Comparison of ENCODE assay signal across 27 cellular contexts in the genomic region with DNA sequence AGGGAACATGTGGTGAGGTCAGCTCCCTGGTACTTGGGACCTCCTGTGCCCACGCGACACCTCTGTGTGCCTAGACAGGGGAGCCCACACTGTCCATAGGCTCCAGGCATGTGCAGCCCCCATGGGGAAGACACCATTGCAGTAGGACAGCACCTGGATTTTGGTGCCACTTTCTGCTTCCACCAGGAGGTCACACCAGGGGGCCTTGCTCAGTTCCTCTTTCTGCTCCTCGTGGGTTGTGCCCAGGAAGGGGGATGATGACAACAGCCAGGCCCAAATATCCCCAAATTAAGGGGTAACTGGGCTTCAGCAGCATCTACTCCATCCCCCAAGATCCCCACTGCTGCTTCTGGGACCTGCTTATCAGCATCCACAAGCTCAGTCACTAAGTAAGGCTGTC.
DNase-seq lines count a peak whose midpoint lies in the region; ATAC-seq, FAIRE-seq and TF ChIP-seq lines count a peak whose summit lies in the region.
"Had no signal": no experiment of that assay in that cellular context is flagged by ENCODE, and none has a peak within 500 bp of the region (broad histone marks: within the 10 kb centered on the region; RNA-seq: fewer than 3 reads in every experiment).

No MANE protein-coding gene starts in this region.

- ATAC-seq in K562: no peak
- ATAC-seq in activated CD8-positive, alpha-beta memory T cell treated with anti-CD3 and anti-CD28 coated beads, Interleukin-2, amount 10 ng/mL, durations not matched to agents 7 days and 5 days: no peak

- H2BK15ac ChIP-seq in neuronal stem cell (ENCODE audit: low read length): no peak overlapping the region

- H3K14ac ChIP-seq in neuronal stem cell (ENCODE audit: low read length): no peak overlapping the region

- H3K27me3 ChIP-seq in K562 (ENCODE audit: control insufficient read depth in 2 of 2, insufficient read depth in 2 of 2, low read length in 2 of 2): peaks cover 0 to 20% of the 10 kb centered on the region in 2 experiments; a peak in 2 of 5 replicates
- H3K27me3 ChIP-seq in neuronal stem cell (ENCODE audit: control insufficient read depth in 3 of 3, insufficient read depth in 3 of 3, low read depth in 1 of 3, low read length in 3 of 3): no peaks in the 10 kb centered on the region
- H3K27me3 ChIP-seq: BE2C, BLaER1 had no signal

- H3K4me1 ChIP-seq in OCI-LY7 (ENCODE audit: insufficient read depth, low read length, poor library complexity, severe bottlenecking): peaks cover 50% of the 10 kb centered on the region
- no peaks in the 10 kb centered on the region for H3K4me1 ChIP-seq in K562 (replicated peaks in 1 of 2; ENCODE audit: control insufficient read depth in 2 of 2, insufficient read depth in 2 of 2, low read length in 2 of 2)
- peaks cover 0 to 23% of the 10 kb centered on the region in 2 donors for H3K4me1 ChIP-seq in neuronal stem cell (ENCODE audit: control insufficient read depth in 2 of 2, insufficient read depth in 1 of 2, low read depth in 1 of 2, low read length in 2 of 2)
- H3K4me1 ChIP-seq: BE2C had no signal

- no peak overlapping the region for H3K27ac Mint-ChIP-seq in activated T-cell treated with anti-CD3 and anti-CD28 coated beads, Interleukin-2, amount 50 U/mL, for 24 hours
- no peak overlapping the region for H3K27ac Mint-ChIP-seq in activated CD8-positive, alpha-beta memory T cell treated with anti-CD3 and anti-CD28 coated beads, Interleukin-2, amount 10 ng/mL, durations not matched to agents 7 days and 5 days
- H3K27ac Mint-ChIP-seq: CD14-positive monocyte; CD4-positive, alpha-beta memory T cell; CD4-positive, CD25-positive, alpha-beta regulatory T cell; CD8-positive, alpha-beta memory T cell had no signal

- no peak overlapping the region for H3K4me3 ChIP-seq in OCI-LY7 (ENCODE audit: low read depth, low read length, poor library complexity, severe bottlenecking)
- H3K4me3 ChIP-seq in K562: no peak overlapping the region
- H3K4me3 ChIP-seq in neuronal stem cell (ENCODE audit: low read length in 2 of 2): no peak overlapping the region
- H3K4me3 ChIP-seq: BLaER1 had no signal

- H2BK120ac ChIP-seq in neuronal stem cell (ENCODE audit: low read depth, low read length): no peak overlapping the region

- H4K20me1 ChIP-seq in OCI-LY7 (ENCODE audit: insufficient read depth, low read length) (no peaks in the 10 kb centered on the region), K562 (replicated peaks; ENCODE audit: control insufficient read depth, insufficient read depth, low read length) (no peaks in the 10 kb centered on the region)
- H4K20me1 ChIP-seq: BLaER1 had no signal

- H2AK5ac ChIP-seq in neuronal stem cell (ENCODE audit: low read depth, low read length): peak overlapping the region; percentile 30

- POLR2A ChIA-PET in OCI-LY7 (lab: Charles Lee): interaction anchor here (0.5 to 1.1 kb wide), 2 partner anchors 12 to 149 kb away, joined by 3 read pairs; no protein-coding TSS in a partner anchor
- POLR2A ChIA-PET in K562 (lab: Yijun Ruan, JAX): interaction anchor here (0.6 kb wide), 1 partner anchor 18 kb away, joined by 4 read pairs; no protein-coding TSS in a partner anchor

- H3K27ac ChIP-seq in OCI-LY7 (ENCODE audit: low read depth, low read length, poor library complexity, severe bottlenecking) (peak overlapping the region; percentile 1), K562 (ENCODE audit: extremely low read depth, low read depth, low read length) (no peak overlapping the region), neuronal stem cell (replicated peaks; ENCODE audit: low read length) (no peak overlapping the region)
- H3K27ac ChIP-seq: BLaER1 had no signal

- no peak overlapping the region for H3K4ac ChIP-seq in neuronal stem cell (ENCODE audit: low read length)

- no peak for TF ChIP-seq CTCF in OCI-LY7 (conservative IDR thresholded peaks at IDR 0.05; ENCODE audit: low read length)
- no peak for TF ChIP-seq CTCF in K562 (IDR thresholded peaks at IDR 0.05 in 2 of 3, conservative IDR thresholded peaks at IDR 0.05 in 1 of 3; ENCODE audit: insufficient read depth in 2 of 3, low read depth in 1 of 3, low read length in 3 of 3)

- BruUV-seq in OCI-LY7 (replicated peaks; lab: Mats Ljungman, UMichigan) (no TSS peak), K562 (replicated peaks; lab: Mats Ljungman, UMichigan) (no TSS peak)

- H4K8ac ChIP-seq in neuronal stem cell (ENCODE audit: low read depth, low read length): no peak overlapping the region

- TF ChIP-seq POLR2A in K562 (conservative IDR thresholded peaks at IDR 0.05): no peak

- H3K18ac ChIP-seq in neuronal stem cell (ENCODE audit: low read length): peak overlapping the region; percentile 46

- in situ Hi-C loops in K562 (cut with MboI): no loop called here

- no peaks in the 10 kb centered on the region for H3K79me2 ChIP-seq in OCI-LY7 (ENCODE audit: insufficient read depth, low read depth, low read length)
- H3K79me2 ChIP-seq in K562 (ENCODE audit: control insufficient read depth, insufficient read depth, low read length): no peaks in the 10 kb centered on the region

- no peaks in the 10 kb centered on the region for H3K9me2 ChIP-seq in OCI-LY7 (ENCODE audit: insufficient read depth, low read length)

- WGBS in K562 (ENCODE audit: insufficient coverage, low coverage, missing lambda C conversion rate): 0% methylated on average over 3 of the region's 3 CpGs
- WGBS in neuronal stem cell (ENCODE audit: extremely low coverage in 2 of 2, insufficient read length in 2 of 2, insufficient replicate concordance in 1 of 2), 2 donors: no CpG with 5 or more reads among the region's 3 CpGs

- no peak for FAIRE-seq in K562 (lab: Jason Lieb, UNC)
- FAIRE-seq: A204.1, GM12891, GM19239 had no signal

- no peaks in the 10 kb centered on the region for H3K9me1 ChIP-seq in K562 (ENCODE audit: control insufficient read depth, insufficient read depth, low read length)

- no peaks in the 10 kb centered on the region for H3K79me1 ChIP-seq in neuronal stem cell (ENCODE audit: low read depth, low read length)

- intact Hi-C loops in OCI-LY7 (cut with micrococcal nuclease; ENCODE audit: unreplicated experiment): no loop called here
- intact Hi-C loops in K562 (cut with micrococcal nuclease): no loop called here

- no peaks in the 10 kb centered on the region for H3K36me3 ChIP-seq in OCI-LY7 (ENCODE audit: insufficient read depth, low read length)
- H3K36me3 ChIP-seq in K562 (ENCODE audit: control insufficient read depth, insufficient read depth, low read length): no peaks in the 10 kb centered on the region
- no peaks in the 10 kb centered on the region for H3K36me3 ChIP-seq in neuronal stem cell (replicated peaks in 1 of 2; ENCODE audit: control insufficient read depth in 2 of 2, insufficient read depth in 2 of 2, low read length in 2 of 2)
- H3K36me3 ChIP-seq: BE2C, BLaER1 had no signal

- no peaks in the 10 kb centered on the region for H3K36me3 Mint-ChIP-seq in activated T-cell treated with anti-CD3 and anti-CD28 coated beads, Interleukin-2, amount 50 U/mL, for 24 hours (ENCODE audit: low read depth)
- no peaks in the 10 kb centered on the region for H3K36me3 Mint-ChIP-seq in activated CD8-positive, alpha-beta memory T cell treated with anti-CD3 and anti-CD28 coated beads, Interleukin-2, amount 10 ng/mL, durations not matched to agents 7 days and 5 days
- H3K36me3 Mint-ChIP-seq: CD14-positive monocyte; CD4-positive, alpha-beta memory T cell; CD4-positive, CD25-positive, alpha-beta regulatory T cell; CD8-positive, alpha-beta memory T cell had no signal

- peaks cover 3% of the 10 kb centered on the region for H3K27me3 Mint-ChIP-seq in activated T-cell treated with anti-CD3 and anti-CD28 coated beads, Interleukin-2, amount 50 U/mL, for 24 hours
- H3K27me3 Mint-ChIP-seq in activated CD8-positive, alpha-beta memory T cell treated with anti-CD3 and anti-CD28 coated beads, Interleukin-2, amount 10 ng/mL, durations not matched to agents 7 days and 5 days: no peaks in the 10 kb centered on the region

- H3K4me1 Mint-ChIP-seq in activated T-cell treated with anti-CD3 and anti-CD28 coated beads, Interleukin-2, amount 50 U/mL, for 24 hours (ENCODE audit: low read depth): no peaks in the 10 kb centered on the region
- no peaks in the 10 kb centered on the region for H3K4me1 Mint-ChIP-seq in activated CD8-positive, alpha-beta memory T cell treated with anti-CD3 and anti-CD28 coated beads, Interleukin-2, amount 10 ng/mL, durations not matched to agents 7 days and 5 days
- H3K4me1 Mint-ChIP-seq: CD14-positive monocyte; CD4-positive, alpha-beta memory T cell; CD4-positive, CD25-positive, alpha-beta regulatory T cell; CD8-positive, alpha-beta memory T cell had no signal

- CTCF ChIA-PET in OCI-LY7 (lab: Charles Lee; ENCODE audit: unreplicated experiment): no interaction called here
- CTCF ChIA-PET in K562 (lab: Yijun Ruan, JAX; ENCODE audit: low intra/inter-chr PET ratio): no interaction called here
- CTCF ChIA-PET in activated CD8-positive, alpha-beta memory T cell treated with anti-CD3 and anti-CD28 coated beads, Interleukin-2, amount 10 ng/mL, durations not matched to agents 7 days and 5 days (lab: Charles Lee): no interaction called here

- H2BK12ac ChIP-seq in neuronal stem cell (ENCODE audit: low read length): no peak overlapping the region

- H3K4me2 ChIP-seq in OCI-LY7 (ENCODE audit: low read length): peak overlapping the region; percentile 57; the same call in 1 of the 2 replicates
- H3K4me2 ChIP-seq in K562 (ENCODE audit: insufficient read depth, low read length): no peak overlapping the region
- H3K4me2 ChIP-seq in neuronal stem cell (ENCODE audit: insufficient read depth, low read length, poor library complexity, severe bottlenecking): no peak overlapping the region
- H3K4me2 ChIP-seq: BLaER1 had no signal

- no peak overlapping the region for H3K9ac ChIP-seq in K562 (ENCODE audit: insufficient read depth in 1 of 2, low read depth in 2 of 2, low read length in 2 of 2)
- no peak overlapping the region for H3K9ac ChIP-seq in neuronal stem cell (ENCODE audit: low read depth, low read length, poor library complexity)
- H3K9ac ChIP-seq: BLaER1 had no signal

- no peaks in the 10 kb centered on the region for H3K9me3 Mint-ChIP-seq in activated T-cell treated with anti-CD3 and anti-CD28 coated beads, Interleukin-2, amount 50 U/mL, for 24 hours
- no peaks in the 10 kb centered on the region for H3K9me3 Mint-ChIP-seq in activated CD8-positive, alpha-beta memory T cell treated with anti-CD3 and anti-CD28 coated beads, Interleukin-2, amount 10 ng/mL, durations not matched to agents 7 days and 5 days (ENCODE audit: low read depth)
- H3K9me3 Mint-ChIP-seq: CD4-positive, CD25-positive, alpha-beta regulatory T cell; CD8-positive, alpha-beta memory T cell had no signal

- H2BK5ac ChIP-seq in neuronal stem cell (ENCODE audit: low read length): no peak overlapping the region

- no peak overlapping the region for H4K91ac ChIP-seq in neuronal stem cell (ENCODE audit: low read depth, low read length, poor library complexity)

- no peak for TF ChIP-seq EP300 in K562 (IDR thresholded peaks at IDR 0.05; ENCODE audit: low read length)

- no peak overlapping the region for H3K4me3 Mint-ChIP-seq in activated T-cell treated with anti-CD3 and anti-CD28 coated beads, Interleukin-2, amount 50 U/mL, for 24 hours
- no peak overlapping the region for H3K4me3 Mint-ChIP-seq in activated CD8-positive, alpha-beta memory T cell treated with anti-CD3 and anti-CD28 coated beads, Interleukin-2, amount 10 ng/mL, durations not matched to agents 7 days and 5 days
- H3K4me3 Mint-ChIP-seq: CD14-positive monocyte; CD4-positive, alpha-beta memory T cell; CD4-positive, CD25-positive, alpha-beta regulatory T cell; CD8-positive, alpha-beta memory T cell had no signal

- H3K23ac ChIP-seq in neuronal stem cell (ENCODE audit: low read depth, low read length, poor library complexity): no peak overlapping the region

- H3K9me3 ChIP-seq in OCI-LY7 (ENCODE audit: low read length) (no peaks in the 10 kb centered on the region), K562 (replicated peaks; ENCODE audit: control insufficient read depth, insufficient read depth, low read depth, low read length) (no peaks in the 10 kb centered on the region), neuronal stem cell (replicated peaks in 1 of 2; ENCODE audit: control insufficient read depth in 2 of 2, insufficient read depth in 1 of 2, low read depth in 1 of 2, low read length in 2 of 2) (no peaks in the 10 kb centered on the region)
- H3K9me3 ChIP-seq: BE2C, BLaER1 had no signal

- no peak for TF ChIP-seq RAD21 in K562 (CRISPR knock-in tag; conservative IDR thresholded peaks at IDR 0.05 in 1 of 2, IDR thresholded peaks at IDR 0.05 in 1 of 2)

- DNase-seq in OCI-LY7 (ENCODE audit: low spot score) (peak; percentile 71), K562 (ENCODE audit: extremely low read depth in 1 of 4, low spot score in 3 of 4) (no peak), neuronal stem cell (ENCODE audit: low spot score) (no peak), GM19240 (ENCODE audit: insufficient read length, low spot score) (no peak), pons (ENCODE audit: low spot score) (no peak)
- no peak for DNase-seq in activated T-cell treated with anti-CD3 and anti-CD28 coated beads, Interleukin-2, amount 50 U/mL, for 24 hours
- DNase-seq in activated CD8-positive, alpha-beta memory T cell treated with anti-CD3 and anti-CD28 coated beads, Interleukin-2, amount 10 ng/mL, durations not matched to agents 7 days and 5 days: no peak
- DNase-seq: 8988T; ACHN; BE2C; C1 segment of cervical spinal cord; CD4-positive, alpha-beta memory T cell; CD4-positive, CD25-positive, alpha-beta regulatory T cell; CD8-positive, alpha-beta memory T cell; COR-L47; DMS 273 treated with DMSO at 0.1 percent for 48 hours; DMS153; DMS53; DMS79; DND-41; EL; GDM1 had no signal

- H2AFZ ChIP-seq in OCI-LY7 (ENCODE audit: low read length) (peak overlapping the region; percentile 12; the same call in 1 of the 2 replicates), K562 (ENCODE audit: low read depth, low read length) (no peak overlapping the region), neuronal stem cell (ENCODE audit: low read length) (no peak overlapping the region)
